9 cellular contexts compared by ENCODE assay signal in genomic region chr13:80083516-80084085, GRCh38.
DNase-seq lines count a peak whose midpoint lies in the region; ATAC-seq and TF ChIP-seq lines count a peak whose summit lies in the region.
"Had no signal": no experiment of that assay in that cellular context is flagged by ENCODE, and none has a peak within 500 bp of the region (broad histone marks: within the 10 kb centered on the region; RNA-seq: fewer than 3 reads in every experiment).

No MANE protein-coding gene starts in this region.

- H3K36me3 Mint-ChIP-seq in WTC11 = no peaks in the 10 kb centered on the region

- TF ChIP-seq CTCF in WTC11 (IDR thresholded peaks at IDR 0.05) (no peak), sigmoid colon (IDR thresholded peaks at IDR 0.05) (no peak)

- intact Hi-C loops in sigmoid colon (cut with DNase I) = no loop called here

- peak overlapping the region; percentile 43; the same call in 1 of the 2 replicates for H3K27ac Mint-ChIP-seq in WTC11

- no peaks in the 10 kb centered on the region for H3K9me3 Mint-ChIP-seq in WTC11

- H3K4me1 Mint-ChIP-seq in WTC11 = peaks cover 46% of the 10 kb centered on the region

- DNase-seq in ELR (ENCODE audit: low read depth) (peak; percentile 16), WTC11 (ENCODE audit: low spot score) (no peak), globus pallidus (ENCODE audit: low spot score) (peak; percentile 12), sigmoid colon (no peak), COLO668 (lab: John Stamatoyannopoulos, UW; ENCODE audit: unreplicated experiment) (no peak), DMS153 (lab: John Stamatoyannopoulos, UW) (no peak), NCI-H2171 (lab: John Stamatoyannopoulos, UW) (no peak)
- DNase-seq in stimulated activated CD4-positive, alpha-beta T cell treated with anti-CD3 and anti-CD28 coated beads, Interleukin-4, amount 100 ng/mL, for 24 hours = no peak
- DNase-seq: SHP77 had no signal

- TF ChIP-seq EP300 in sigmoid colon (IDR thresholded peaks at IDR 0.05) = no peak

- 75 to 86% methylated on average over 7 of the region's 7 CpGs for WGBS in sigmoid colon, 2 donors

- no peak overlapping the region for H3K4me3 ChIP-seq in sigmoid colon

- peaks cover 0 to 10% (median 5%) of the 10 kb centered on the region in 4 donors for H3K4me1 ChIP-seq in sigmoid colon

- CTCF ChIA-PET in WTC11 (lab: Charles Lee) = no interaction called here

- no peak overlapping the region for H3K4me3 Mint-ChIP-seq in WTC11

- POLR2A ChIA-PET in WTC11 (lab: Charles Lee) = no interaction called here

- H3K27ac ChIP-seq in sigmoid colon = peak overlapping the region in 3 of 4 donors; percentile 9 to 35 (median 33)

- TF ChIP-seq POLR2A in sigmoid colon (IDR thresholded peaks at IDR 0.05) = no peak

- no peaks in the 10 kb centered on the region for H3K27me3 ChIP-seq in sigmoid colon

- H3K27me3 Mint-ChIP-seq in WTC11 (ENCODE audit: low read depth) = no peaks in the 10 kb centered on the region

- H3K36me3 ChIP-seq in sigmoid colon = no peaks in the 10 kb centered on the region

- no peaks in the 10 kb centered on the region for H3K9me3 ChIP-seq in sigmoid colon

- ATAC-seq in WTC11 = no peak

TF ChIP-seq in WTC11, 78 proteins besides CTCF, POLR2A, EP300 and RAD21:
- TF ChIP-seq SOX15 (CRISPR knock-in tag; IDR thresholded peaks at IDR 0.05) (no peak), NFYB (CRISPR knock-in tag; conservative IDR thresholded peaks at IDR 0.05; ENCODE audit: low read depth) (no peak), ZNF512 (CRISPR knock-in tag; IDR thresholded peaks at IDR 0.05; ENCODE audit: borderline replicate concordance) (no peak), ZNF671 (CRISPR knock-in tag; IDR thresholded peaks at IDR 0.05) (no peak), JUN (CRISPR knock-in tag; IDR thresholded peaks at IDR 0.05) (no peak), CREM (CRISPR knock-in tag; IDR thresholded peaks at IDR 0.05) (no peak), ATF6 (CRISPR knock-in tag; IDR thresholded peaks at IDR 0.05) (no peak), ERG (CRISPR knock-in tag; IDR thresholded peaks at IDR 0.05) (no peak), ZBTB21 (CRISPR knock-in tag; IDR thresholded peaks at IDR 0.05; ENCODE audit: borderline replicate concordance) (no peak), RELA (CRISPR knock-in tag; IDR thresholded peaks at IDR 0.05; ENCODE audit: borderline replicate concordance) (no peak), KAT7 (CRISPR knock-in tag; IDR thresholded peaks at IDR 0.05; ENCODE audit: borderline replicate concordance) (no peak), ZNF263 (CRISPR knock-in tag; IDR thresholded peaks at IDR 0.05; ENCODE audit: low read depth) (no peak), TEAD4 (CRISPR knock-in tag; IDR thresholded peaks at IDR 0.05) (no peak), OVOL2 (CRISPR knock-in tag; IDR thresholded peaks at IDR 0.05; ENCODE audit: borderline replicate concordance) (no peak), NR3C1 (CRISPR knock-in tag; conservative IDR thresholded peaks at IDR 0.05; ENCODE audit: low read depth) (no peak)

Comparison
In these comparisons a context has a peak if more than half of its experiments do, and no peak if none do; other contexts are left out.
1. DNase-seq: peak in ELR (single experiment) and globus pallidus (single experiment); none in WTC11 (single experiment), sigmoid colon (single experiment), stimulated activated CD4-positive, alpha-beta T cell treated with anti-CD3 and anti-CD28 coated beads, Interleukin-4, amount 100 ng/mL, for 24 hours (single experiment), COLO668 (single experiment), DMS153 (single experiment) and NCI-H2171 (single experiment).